Comparison of ENCODE assay signal across 8 cellular contexts in genomic region chr3:21750831-21751391, GRCh38. TPM values are rescaled to one million over a fixed set of nuclear protein-coding genes. Genes with fewer than 3 reads are reported as not detected.
DNase-seq lines count a peak whose midpoint lies in the region; ATAC-seq, FAIRE-seq and TF ChIP-seq lines count a peak whose summit lies in the region.

Gene ZNF385D (minus strand): TSS chr3:21751210. CDS start chr3:21750916, 294 bp downstream.

- ATAC-seq in GM18867 (IDR thresholded peaks at IDR 0.05; ENCODE audit: unreplicated experiment) = no peak

- H3K27me3 Mint-ChIP-seq in activated T-helper 2 cell treated with anti-CD3 and anti-CD28 coated beads, Interferon-gamma antibody, Interleukin-2, Interleukin-4, amounts not matched to agents 10 μg/mL and 5 μg/mL and 100 μg/mL, durations not matched to agents 14 hours and 24 hours and 36 hours (ENCODE audit: low read depth) = peaks cover 2% of the 10 kb centered on the region
- H3K27me3 Mint-ChIP-seq in Caco-2 (ENCODE audit: insufficient read depth, unreplicated experiment) = peaks cover 6% of the 10 kb centered on the region

- BruUV-seq in Caco-2 (replicated peaks; lab: Mats Ljungman, UMichigan) = no TSS peak

- DNase-seq in bronchial epithelial cell (ENCODE audit: low read depth) = peak; percentile 31
- DNase-seq in activated T-helper 2 cell treated with anti-CD3 and anti-CD28 coated beads, Interferon-gamma antibody, Interleukin-2, Interleukin-4, amounts not matched to agents 10 μg/mL and 5 μg/mL and 100 μg/mL, durations not matched to agents 14 hours and 24 hours and 36 hours (ENCODE audit: low spot score) = no peak
- no peak for DNase-seq in Caco-2
- no peak for DNase-seq in NCI-H1694 treated with DMSO at 0.1 percent for 48 hours (lab: John Stamatoyannopoulos, UW)

- peaks cover 10% of the 10 kb centered on the region; the same call in 1 of the 2 replicates for H3K4me1 ChIP-seq in HUES6 (ENCODE audit: control insufficient read depth, insufficient read depth, low read length)
- H3K4me1 ChIP-seq in iPS-20b (ENCODE audit: insufficient read depth, low read length) = peaks cover 6% of the 10 kb centered on the region; the same call in 1 of the 2 replicates
- peaks cover 3 to 18% (median 8%) of the 10 kb centered on the region in 3 donors for H3K4me1 ChIP-seq in skeletal muscle tissue (ENCODE audit: control insufficient read depth in 3 of 3, insufficient read depth in 3 of 3, low read length in 3 of 3)
- H3K4me1 ChIP-seq in Caco-2 = no peaks in the 10 kb centered on the region

- no peaks in the 10 kb centered on the region for H3K36me3 Mint-ChIP-seq in activated T-helper 2 cell treated with anti-CD3 and anti-CD28 coated beads, Interferon-gamma antibody, Interleukin-2, Interleukin-4, amounts not matched to agents 10 μg/mL and 5 μg/mL and 100 μg/mL, durations not matched to agents 14 hours and 24 hours and 36 hours (ENCODE audit: low read depth)
- H3K36me3 Mint-ChIP-seq in Caco-2 (ENCODE audit: insufficient read depth, unreplicated experiment) = no peaks in the 10 kb centered on the region

- no peak within 1 kb of the TSS for H3K4me3 Mint-ChIP-seq in activated T-helper 2 cell treated with anti-CD3 and anti-CD28 coated beads, Interferon-gamma antibody, Interleukin-2, Interleukin-4, amounts not matched to agents 10 μg/mL and 5 μg/mL and 100 μg/mL, durations not matched to agents 14 hours and 24 hours and 36 hours (ENCODE audit: low read depth)
- H3K4me3 Mint-ChIP-seq in Caco-2 (ENCODE audit: unreplicated experiment) = no peak within 1 kb of the TSS

- no peak for TF ChIP-seq CTCF in bronchial epithelial cell (IDR thresholded peaks at IDR 0.05; ENCODE audit: insufficient read depth, low read length, severe bottlenecking)
- TF ChIP-seq CTCF in Caco-2 (IDR thresholded peaks at IDR 0.05; ENCODE audit: insufficient read depth in 1 of 2, low read depth in 1 of 2, low read length in 1 of 2, severe bottlenecking in 1 of 2, unreplicated experiment in 1 of 2) = no peak

- peaks cover 2% of the 10 kb centered on the region for H3K9me3 Mint-ChIP-seq in activated T-helper 2 cell treated with anti-CD3 and anti-CD28 coated beads, Interferon-gamma antibody, Interleukin-2, Interleukin-4, amounts not matched to agents 10 μg/mL and 5 μg/mL and 100 μg/mL, durations not matched to agents 14 hours and 24 hours and 36 hours
- no peaks in the 10 kb centered on the region for H3K9me3 Mint-ChIP-seq in Caco-2 (ENCODE audit: unreplicated experiment)

- H3K36me3 ChIP-seq in HUES6 (ENCODE audit: control insufficient read depth, insufficient read depth, low read length) (no peaks in the 10 kb centered on the region), bronchial epithelial cell (ENCODE audit: control insufficient read depth, insufficient read depth, low read length) (no peaks in the 10 kb centered on the region), iPS-20b (ENCODE audit: insufficient read depth, low read depth, low read length) (no peaks in the 10 kb centered on the region), skeletal muscle tissue (ENCODE audit: control insufficient read depth in 3 of 3, insufficient read depth in 3 of 3, low read length in 3 of 3) (no peaks in the 10 kb centered on the region), Caco-2 (ENCODE audit: control insufficient read depth, insufficient read depth, low read length) (no peaks in the 10 kb centered on the region)

- intact Hi-C loops in activated T-helper 2 cell treated with anti-CD3 and anti-CD28 coated beads, Interferon-gamma antibody, Interleukin-2, Interleukin-4, amounts not matched to agents 10 μg/mL and 5 μg/mL and 100 μg/mL, durations not matched to agents 14 hours and 24 hours and 36 hours (cut with micrococcal nuclease) = no loop called here
- intact Hi-C loops in Caco-2 (cut with micrococcal nuclease; ENCODE audit: unreplicated experiment) = loop anchor here (5.0 kb wide), 1 partner anchor 81 kb away; no protein-coding TSS in a partner anchor

- H3K27ac Mint-ChIP-seq in activated T-helper 2 cell treated with anti-CD3 and anti-CD28 coated beads, Interferon-gamma antibody, Interleukin-2, Interleukin-4, amounts not matched to agents 10 μg/mL and 5 μg/mL and 100 μg/mL, durations not matched to agents 14 hours and 24 hours and 36 hours = no peak within 1 kb of the TSS
- H3K27ac Mint-ChIP-seq in Caco-2 (ENCODE audit: unreplicated experiment) = no peak within 1 kb of the TSS

- POLR2A ChIA-PET in Caco-2 (lab: Charles Lee) = no interaction called here

- no peaks in the 10 kb centered on the region for H3K4me1 Mint-ChIP-seq in activated T-helper 2 cell treated with anti-CD3 and anti-CD28 coated beads, Interferon-gamma antibody, Interleukin-2, Interleukin-4, amounts not matched to agents 10 μg/mL and 5 μg/mL and 100 μg/mL, durations not matched to agents 14 hours and 24 hours and 36 hours (ENCODE audit: low read depth)
- no peaks in the 10 kb centered on the region for H3K4me1 Mint-ChIP-seq in Caco-2 (ENCODE audit: low read depth, unreplicated experiment)

- H3K27me3 ChIP-seq in HUES6 (ENCODE audit: control insufficient read depth, insufficient read depth, low read length) = peaks cover 28% of the 10 kb centered on the region
- H3K27me3 ChIP-seq in bronchial epithelial cell (ENCODE audit: control insufficient read depth, insufficient read depth, low read length) = no peaks in the 10 kb centered on the region
- H3K27me3 ChIP-seq in iPS-20b (ENCODE audit: insufficient read depth, low read length) = peaks cover 20% of the 10 kb centered on the region
- no peaks in the 10 kb centered on the region for H3K27me3 ChIP-seq in skeletal muscle tissue (ENCODE audit: control insufficient read depth in 3 of 3, insufficient read depth in 3 of 3, low read length in 3 of 3)
- H3K27me3 ChIP-seq in Caco-2 (replicated peaks; ENCODE audit: control insufficient read depth, insufficient read depth, low read length) = no peaks in the 10 kb centered on the region

- CTCF ChIA-PET in Caco-2 (lab: Charles Lee) = no interaction called here

- H3K9me3 ChIP-seq in HUES6 (ENCODE audit: control insufficient read depth, insufficient read depth, low read depth, low read length) = no peaks in the 10 kb centered on the region
- no peaks in the 10 kb centered on the region for H3K9me3 ChIP-seq in iPS-20b (ENCODE audit: insufficient read depth, low read depth, low read length)
- H3K9me3 ChIP-seq in skeletal muscle tissue (ENCODE audit: control insufficient read depth in 3 of 3, low read length in 3 of 3) = no peaks in the 10 kb centered on the region
- H3K9me3 ChIP-seq in Caco-2 = no peaks in the 10 kb centered on the region

- H3K9ac ChIP-seq in HUES6 (ENCODE audit: low read length) (peak within 1 kb of the TSS; percentile 73), iPS-20b (ENCODE audit: low read depth, low read length) (peak within 1 kb of the TSS; percentile 61; the same call in 1 of the 2 replicates), skeletal muscle tissue (ENCODE audit: low read depth in 1 of 3, low read length in 3 of 3) (peak within 1 kb of the TSS; percentile 55 to 80 (median 60))

- H3K27ac ChIP-seq in HUES6 (ENCODE audit: low read depth, low read length) (no peak within 1 kb of the TSS), iPS-20b (ENCODE audit: low read length) (no peak within 1 kb of the TSS), skeletal muscle tissue (ENCODE audit: low read depth, low read length) (peak within 1 kb of the TSS; percentile 64)

- FAIRE-seq in bronchial epithelial cell (lab: Jason Lieb, UNC) = no peak

- H3K4me3 ChIP-seq in HUES6 (ENCODE audit: low read depth, low read length) = peak within 1 kb of the TSS; percentile 82
- peak within 1 kb of the TSS; percentile 37 for H3K4me3 ChIP-seq in bronchial epithelial cell (ENCODE audit: low read depth, low read length)
- H3K4me3 ChIP-seq in iPS-20b (ENCODE audit: low read length) = peak within 1 kb of the TSS; percentile 76
- peak within 1 kb of the TSS; percentile 66 to 84 (median 74) for H3K4me3 ChIP-seq in skeletal muscle tissue (ENCODE audit: low read length in 3 of 3)
- H3K4me3 ChIP-seq in Caco-2 (ENCODE audit: low read depth, low read length) = no peak within 1 kb of the TSS

RNA-seq across cellular contexts. Expression of gene ZNF385D, which starts in this region (rescaled TPM):
- total RNA-seq in bronchial epithelial cell (under 0.01 TPM in 1 of 2 replicates, not detected in the other), skeletal muscle tissue (9.4 TPM), Caco-2 (2022) (not detected in 2 replicates)
- total RNA-seq in activated T-helper 2 cell treated with anti-CD3 and anti-CD28 coated beads, Interferon-gamma antibody, Interleukin-2, Interleukin-4, amounts not matched to agents 10 μg/mL and 5 μg/mL and 100 μg/mL, durations not matched to agents 14 hours and 24 hours and 36 hours = not detected in 2 replicates

Comparison
In these comparisons a context has a peak if more than half of its experiments do, and no peak if none do; other contexts are left out.
1. RNA of gene ZNF385D (total RNA-seq): 9.4 TPM in skeletal muscle tissue (single experiment); under 0.01 TPM in bronchial epithelial cell, not detected in activated T-helper 2 cell treated with anti-CD3 and anti-CD28 coated beads, Interferon-gamma antibody, Interleukin-2, Interleukin-4, amounts not matched to agents 10 μg/mL and 5 μg/mL and 100 μg/mL, durations not matched to agents 14 hours and 24 hours and 36 hours and not detected in Caco-2; every median in the first group is over 10 times any median in the second.
2. Peak in DNase-seq and H3K4me3 ChIP-seq in bronchial epithelial cell; RNA of the gene not detected or under 1 TPM.
3. Peak in every context shown above with its lines, with median percentiles within 50 percentile points of each other: H3K9ac ChIP-seq.